In the genomic region with DNA sequence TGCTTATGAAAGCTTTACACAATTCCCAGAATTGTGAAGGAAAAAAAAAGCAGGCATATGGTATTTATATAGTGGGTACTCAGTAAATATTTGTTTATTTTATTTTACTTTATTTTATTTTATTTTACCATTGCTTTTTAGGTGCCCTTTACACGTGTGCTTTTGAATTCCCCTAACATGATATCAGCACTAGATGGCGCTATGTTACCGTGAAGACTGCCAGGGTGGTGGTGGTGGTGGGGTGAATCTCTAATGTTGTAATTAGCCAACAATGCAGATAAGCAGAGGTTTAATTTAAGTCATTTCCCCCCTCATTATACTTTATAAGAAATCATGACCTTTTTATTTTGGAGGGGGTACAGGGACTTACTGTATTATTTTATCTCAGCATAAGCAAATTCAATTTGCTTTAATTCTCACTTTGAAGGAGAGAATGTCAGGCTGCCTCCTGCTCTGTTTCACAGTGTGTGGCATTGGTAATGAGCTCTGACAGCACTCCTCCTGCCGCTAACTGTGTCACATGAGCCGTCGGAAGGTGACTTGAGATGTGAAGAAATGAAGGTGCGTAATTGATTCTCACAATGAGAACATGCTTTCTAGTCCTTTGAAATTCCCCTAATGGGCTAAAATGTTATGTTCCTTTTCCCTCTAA, we compare ENCODE assay signal across 8 cellular contexts.
DNase-seq lines count a peak whose midpoint lies in the region; ATAC-seq and TF ChIP-seq lines count a peak whose summit lies in the region.

No MANE protein-coding gene starts in this region.

- no peak overlapping the region for H3K27ac Mint-ChIP-seq in T-helper 17 cell
- H3K27ac Mint-ChIP-seq in progenitor cell of endocrine pancreas = no peak overlapping the region

- no peaks in the 10 kb centered on the region for H3K9me3 ChIP-seq in T-helper 17 cell (ENCODE audit: control insufficient read depth, low read length, poor library complexity, severe bottlenecking)

- no peaks in the 10 kb centered on the region for H3K4me1 Mint-ChIP-seq in T-helper 17 cell
- H3K4me1 Mint-ChIP-seq in progenitor cell of endocrine pancreas (ENCODE audit: low read depth) = no peaks in the 10 kb centered on the region

- DNase-seq in NCI-H1105 treated with DMSO at 0.1 percent for 48 hours (lab: John Stamatoyannopoulos, UW) = peak; percentile 26
- no peak for DNase-seq in NCI-H1105 (lab: John Stamatoyannopoulos, UW)
- peak; percentile 26 for DNase-seq in LNCaP clone FGC (ENCODE audit: low read depth)
- no peak for DNase-seq in T-helper 17 cell
- DNase-seq in fibroblast of villous mesenchyme (ENCODE audit: low read depth) = peak; percentile 56
- peak; percentile 25 for DNase-seq in progenitor cell of endocrine pancreas (ENCODE audit: low spot score, unreplicated experiment)
- no peak for DNase-seq in T-helper 9 cell

- peaks cover 1% of the 10 kb centered on the region for H3K9me3 Mint-ChIP-seq in progenitor cell of endocrine pancreas (ENCODE audit: low read depth)

- H3K4me3 Mint-ChIP-seq in T-helper 17 cell (no peak overlapping the region), progenitor cell of endocrine pancreas (ENCODE audit: low read depth) (no peak overlapping the region)

- peaks cover 13% of the 10 kb centered on the region for H3K27me3 Mint-ChIP-seq in T-helper 17 cell
- H3K27me3 Mint-ChIP-seq in progenitor cell of endocrine pancreas = peaks cover 4% of the 10 kb centered on the region

- H3K36me3 Mint-ChIP-seq in T-helper 17 cell (ENCODE audit: low read depth) (no peaks in the 10 kb centered on the region), progenitor cell of endocrine pancreas (ENCODE audit: insufficient read depth) (no peaks in the 10 kb centered on the region)

- H3K4me3 ChIP-seq in LNCaP clone FGC (ENCODE audit: low read depth, low read length) (no peak overlapping the region), fibroblast of villous mesenchyme (ENCODE audit: low read depth, low read length) (no peak overlapping the region)

- TF ChIP-seq CTCF in LNCaP clone FGC (IDR thresholded peaks at IDR 0.05; ENCODE audit: control insufficient read depth, extremely low read depth, insufficient read depth) (peak; percentile 86), fibroblast of villous mesenchyme (IDR thresholded peaks at IDR 0.05; ENCODE audit: insufficient read depth, low read depth, low read length) (peak; percentile 83), progenitor cell of endocrine pancreas (IDR thresholded peaks at IDR 0.05; ENCODE audit: unreplicated experiment) (peak; percentile 90)

- ATAC-seq in GM21529 (IDR thresholded peaks at IDR 0.05; ENCODE audit: unreplicated experiment) (peak; percentile 82), T-helper 17 cell (peak; percentile 49)

Comparison
In these comparisons a context has a peak if more than half of its experiments do, and no peak if none do; other contexts are left out.
1. DNase-seq: peak in NCI-H1105 treated with DMSO at 0.1 percent for 48 hours (single experiment), LNCaP clone FGC (single experiment), fibroblast of villous mesenchyme (single experiment) and progenitor cell of endocrine pancreas (single experiment); none in NCI-H1105 (single experiment), T-helper 17 cell (0 of 3) and T-helper 9 cell (single experiment).
2. Peak in every context shown above with its lines, with median percentiles within 50 percentile points of each other: CTCF ChIP-seq.